8 cellular contexts compared by ENCODE assay signal in the genomic region with DNA sequence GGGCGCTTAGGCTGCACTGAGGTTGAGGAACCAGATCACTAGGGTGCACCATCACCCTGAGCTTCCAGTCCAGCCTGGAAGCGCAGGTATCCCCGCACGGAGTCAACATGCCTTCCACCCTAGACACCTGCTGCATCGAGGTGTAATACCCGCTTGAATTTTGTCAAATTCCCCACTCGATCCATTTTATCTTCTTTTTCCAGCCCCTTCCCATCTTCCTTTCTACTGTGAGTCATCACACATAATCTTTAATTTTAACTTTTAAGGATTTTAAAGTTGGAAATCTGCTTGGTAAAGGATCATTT. TPM values are rescaled to one million over a fixed set of nuclear protein-coding genes. Genes with fewer than 3 reads are reported as not detected.
DNase-seq lines count a peak whose midpoint lies in the region; TF ChIP-seq lines count a peak whose summit lies in the region.

No MANE protein-coding gene starts in this region.

- H3K9me3 ChIP-seq in HAP-1 (no peaks in the 10 kb centered on the region), OCI-LY1 (ENCODE audit: low read length) (no peaks in the 10 kb centered on the region), sigmoid colon (no peaks in the 10 kb centered on the region)

- WGBS in sigmoid colon, 2 donors = 1% methylated on average over 7 of the region's 7 CpGs

- intact Hi-C loops in sigmoid colon (cut with DNase I) = loop anchor here (5.0 to 10.0 kb wide), 2 partner anchors 99 to 183 kb away; partner anchors contain the start of genes HSPA4L and LARP1B

- H3K27me3 ChIP-seq in HAP-1 (ENCODE audit: low read depth) (no peaks in the 10 kb centered on the region), OCI-LY1 (ENCODE audit: insufficient read depth, low read length) (no peaks in the 10 kb centered on the region), sigmoid colon (no peaks in the 10 kb centered on the region)

- peak; percentile 32 for TF ChIP-seq CTCF in GM13977 (IDR thresholded peaks at IDR 0.05; ENCODE audit: extremely low read depth, insufficient read depth, missing control alignments)
- peak; percentile 5; the same call in 1 of the 2 replicates for TF ChIP-seq CTCF in OCI-LY1 (IDR thresholded peaks at IDR 0.05; ENCODE audit: low read length)
- TF ChIP-seq CTCF in fibroblast of pulmonary artery (IDR thresholded peaks at IDR 0.05; ENCODE audit: low read length, missing control alignments) = no peak
- TF ChIP-seq CTCF in sigmoid colon (IDR thresholded peaks at IDR 0.05) = no peak

- DNase-seq in GM13977 (ENCODE audit: low spot score) (no peak), HAP-1 (ENCODE audit: low spot score in 2 of 2) (no peak), fibroblast of pulmonary artery (ENCODE audit: low read depth) (no peak), sigmoid colon (no peak), NCI-H128 (lab: John Stamatoyannopoulos, UW; ENCODE audit: unreplicated experiment) (no peak), KG1 (lab: John Stamatoyannopoulos, UW) (no peak), NCI-H345 (lab: John Stamatoyannopoulos, UW) (no peak)

- H2AFZ ChIP-seq in OCI-LY1 (ENCODE audit: low read length) = no peak overlapping the region

- peaks cover 21% of the 10 kb centered on the region for H3K4me1 ChIP-seq in HAP-1
- peaks cover 34% of the 10 kb centered on the region for H3K4me1 ChIP-seq in OCI-LY1 (ENCODE audit: insufficient read depth, low read length, severe bottlenecking)
- H3K4me1 ChIP-seq in sigmoid colon = peaks cover 0 to 9% (median 8%) of the 10 kb centered on the region in 4 donors

- H3K9me2 ChIP-seq in OCI-LY1 (ENCODE audit: low read depth, low read length) = no peaks in the 10 kb centered on the region

- no peaks in the 10 kb centered on the region for H3F3A ChIP-seq in OCI-LY1 (ENCODE audit: insufficient read depth, low read length)

- TF ChIP-seq EP300 in sigmoid colon (IDR thresholded peaks at IDR 0.05) = no peak

- peak overlapping the region; percentile 84 for H3K4me3 ChIP-seq in HAP-1
- peak overlapping the region; percentile 71 for H3K4me3 ChIP-seq in OCI-LY1 (ENCODE audit: low read depth, low read length, poor library complexity, severe bottlenecking)
- peak overlapping the region; percentile 91 for H3K4me3 ChIP-seq in fibroblast of pulmonary artery (replicated peaks; ENCODE audit: low read depth, low read length)
- H3K4me3 ChIP-seq in sigmoid colon = peak overlapping the region; percentile 49 to 81 (median 77)

- in situ Hi-C loops in GM13977 (cut with MboI; ENCODE audit: low pct_unique_long_range_greater_than_20kb, low sequenced_read_pairs, unreplicated experiment) (no loop called here), HAP-1 (cut with MboI; ENCODE audit: low sequenced_read_pairs) (no loop called here)

- H3K79me2 ChIP-seq in OCI-LY1 (ENCODE audit: insufficient read depth, low read length) = peaks cover 20% of the 10 kb centered on the region

- H3K9ac ChIP-seq in OCI-LY1 (ENCODE audit: low read length) = peak overlapping the region; percentile 83

- TF ChIP-seq POLR2A in sigmoid colon (IDR thresholded peaks at IDR 0.05) = no peak

- H3K36me3 ChIP-seq in HAP-1 (replicated peaks) (peaks cover 42% of the 10 kb centered on the region), OCI-LY1 (ENCODE audit: insufficient read depth, low read length) (peaks cover 43% of the 10 kb centered on the region), sigmoid colon (no peaks in the 10 kb centered on the region)

- peak overlapping the region; percentile 86 for H3K4me2 ChIP-seq in OCI-LY1 (ENCODE audit: low read length)

- H4K20me1 ChIP-seq in OCI-LY1 (ENCODE audit: insufficient read depth, low read length) = no peaks in the 10 kb centered on the region

- peak overlapping the region; percentile 76 for H3K27ac ChIP-seq in OCI-LY1 (ENCODE audit: low read depth, low read length, poor library complexity, severe bottlenecking)
- H3K27ac ChIP-seq in sigmoid colon = no peak overlapping the region

RNA-seq across cellular contexts. Expression of gene PLK4, which starts 0.8 kb away (rescaled TPM):
- total RNA-seq in sigmoid colon = 1 to 10 TPM in 1 of 4 donors, under 1 TPM in 2, not detected in 1; 0.16 to 1.7 (median 0.27) TPM
- polyA plus RNA-seq in sigmoid colon = 1 to 10 TPM; 4.2 to 7.5 (median 5.5) TPM

Comparison
In these comparisons a context has a peak if more than half of its experiments do, and no peak if none do; other contexts are left out.
1. CTCF ChIP-seq: peak in GM13977 (single experiment) and OCI-LY1 (single experiment); none in fibroblast of pulmonary artery (single experiment) and sigmoid colon (0 of 4).
2. Peak in every context shown above with its lines, with median percentiles within 50 percentile points of each other: H3K4me3 ChIP-seq.